ENCODE assay signal across 22 cellular contexts in the genomic region with DNA sequence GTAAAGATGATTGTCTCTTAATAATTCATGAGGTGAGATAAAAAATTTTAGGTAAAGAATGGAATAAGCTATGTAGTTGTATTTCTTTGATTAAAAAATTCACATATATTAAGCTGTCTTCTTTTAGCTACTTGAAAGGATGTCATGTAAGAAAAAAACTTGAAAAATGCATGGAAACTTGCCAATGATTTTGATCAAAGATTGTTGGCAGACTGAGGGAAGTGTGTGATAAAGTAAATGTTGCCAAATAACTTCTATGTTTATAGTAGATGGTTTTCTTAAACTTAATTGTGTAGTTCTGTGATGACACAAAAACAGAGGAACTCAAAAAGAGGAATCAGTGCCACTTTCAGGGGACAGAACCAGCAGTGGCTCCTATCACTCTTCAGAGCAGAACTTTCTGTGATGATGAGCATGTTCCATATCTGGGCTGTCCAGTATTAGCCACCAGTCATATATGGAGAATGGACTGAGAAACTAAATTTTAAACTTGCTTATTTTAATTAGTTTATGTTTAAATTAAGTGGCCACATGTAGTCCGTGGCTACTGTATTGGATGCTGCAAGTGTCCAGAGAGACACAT. TPM values are rescaled to one million over a fixed set of nuclear protein-coding genes. Genes with fewer than 3 reads are reported as not detected.
"Had no signal": no experiment of that assay in that cellular context is flagged by ENCODE, and none has a peak within 500 bp of the region (broad histone marks: within the 10 kb centered on the region; RNA-seq: fewer than 3 reads in every experiment).

No MANE protein-coding gene starts in this region.

- DNase-seq: activated CD4-positive, alpha-beta T cell treated with anti-CD3 and anti-CD28 coated beads, Interleukin-2, amount 10 ng/mL, durations not matched to agents 24 days and 14 days; activated CD8-positive, alpha-beta T cell treated with anti-CD3 and anti-CD28 coated beads for 36 hours; activated effector memory CD4-positive, alpha-beta T cell treated with Interleukin-2 at 50 U/mL for 16 hours; activated naive CD4-positive, alpha-beta T cell treated with anti-CD3 and anti-CD28 coated beads, Interleukin-2, amount 50 U/mL, for 16 hours; activated T-cell treated with anti-CD3 and anti-CD28 coated beads, Interleukin-2, amount 50 U/mL, for 4 hours; dermis blood vessel endothelial cell; effector memory CD8-positive, alpha-beta T cell; gastrocnemius medialis; heart left ventricle; left ventricle myocardium inferior; mesenchymal stem cell; naive thymus-derived CD8-positive, alpha-beta T cell; right lobe of liver; stimulated activated CD4-positive, alpha-beta T cell treated with anti-CD3 and anti-CD28 coated beads, Interleukin-4, amount 100 ng/mL, for 1 hour; stomach; T-helper 1 cell; trophoblast cell had no signal

- H3K27ac ChIP-seq: cardiac muscle cell, gastrocnemius medialis, heart left ventricle, left ventricle myocardium inferior, prostate gland, right lobe of liver, stomach, vagina had no signal

- H3K27me3 ChIP-seq: cardiac muscle cell, gastrocnemius medialis, right lobe of liver, stomach, vagina had no signal

- H3K4me3 ChIP-seq: cardiac muscle cell, gastrocnemius medialis, heart left ventricle, left ventricle myocardium inferior, prostate gland, right lobe of liver, smooth muscle cell, stomach, vagina had no signal

- H3K36me3 ChIP-seq: cardiac muscle cell, gastrocnemius medialis, heart left ventricle, left ventricle myocardium inferior, prostate gland, right lobe of liver, stomach, vagina had no signal

- H3K4me2 ChIP-seq: smooth muscle cell had no signal

- H3K9me3 ChIP-seq: gastrocnemius medialis, heart left ventricle, left ventricle myocardium inferior, prostate gland, right lobe of liver, stomach, vagina had no signal

- H3K4me1 ChIP-seq: gastrocnemius medialis, left ventricle myocardium inferior, prostate gland, vagina had no signal

- ATAC-seq: activated CD8-positive, alpha-beta T cell treated with anti-CD3 and anti-CD28 coated beads for 36 hours; activated T-cell treated with anti-CD3 and anti-CD28 coated beads, Interleukin-2, amount 50 U/mL, for 4 hours; effector memory CD8-positive, alpha-beta T cell; gastrocnemius medialis; heart left ventricle; naive thymus-derived CD8-positive, alpha-beta T cell; right lobe of liver had no signal

RNA-seq across cellular contexts. Expression of a gene that starts 51.9 kb away (rescaled TPM):
- total RNA-seq: activated CD4-positive, alpha-beta T cell treated with anti-CD3 and anti-CD28 coated beads, Interleukin-2, amount 10 ng/mL, durations not matched to agents 24 days and 14 days; activated CD8-positive, alpha-beta T cell treated with anti-CD3 and anti-CD28 coated beads for 36 hours; activated T-cell treated with anti-CD3 and anti-CD28 coated beads, Interleukin-2, amount 50 U/mL, for 4 hours; cardiac muscle cell; dermis blood vessel endothelial cell; osteocyte; smooth muscle cell had no signal
- polyA plus RNA-seq: cardiac muscle cell; naive thymus-derived CD8-positive, alpha-beta T cell; smooth muscle cell had no signal
